Comparison of ENCODE assay signal across 28 cellular contexts in the genomic region with DNA sequence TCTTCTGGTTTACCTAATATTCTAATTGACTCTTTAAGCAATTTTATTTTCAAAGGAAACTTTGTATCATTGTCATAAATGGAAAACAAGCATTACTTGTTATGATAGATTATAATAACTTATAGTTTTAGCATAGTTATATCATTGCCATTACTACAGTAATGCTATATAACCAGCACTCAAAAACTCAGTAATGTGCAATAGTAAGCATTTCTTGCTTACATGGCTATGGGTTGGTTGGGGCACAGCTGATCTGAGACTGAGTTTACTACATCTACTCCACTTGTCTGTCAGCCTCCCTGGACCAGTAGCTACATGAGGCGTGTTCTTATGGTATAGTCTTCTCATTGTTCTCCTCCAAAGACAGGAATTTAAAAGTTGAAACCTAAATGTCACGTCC.
"Had no signal": no experiment of that assay in that cellular context is flagged by ENCODE, and none has a peak within 500 bp of the region (broad histone marks: within the 10 kb centered on the region; RNA-seq: fewer than 3 reads in every experiment).

No MANE protein-coding gene starts in this region.

- H3K4me1 ChIP-seq: colonic mucosa, esophagus muscularis mucosa, esophagus squamous epithelium, foreskin keratinocyte, gastrocnemius medialis, gastroesophageal sphincter, heart left ventricle, heart right ventricle had no signal

- H3K4me2 ChIP-seq: hepatocyte had no signal

- H2AFZ ChIP-seq: hepatocyte had no signal

- DNase-seq: colonic mucosa; cortex of kidney; dermis blood vessel endothelial cell; dorsolateral prefrontal cortex; effector CD4-positive, alpha-beta T cell; effector CD8-positive, alpha-beta T cell; effector memory CD4-positive, alpha-beta T cell; effector memory CD8-positive, alpha-beta T cell; endodermal cell; erythroblast; esophagus squamous epithelium; foreskin fibroblast; foreskin keratinocyte; foreskin melanocyte; gastrocnemius medialis; glutamatergic neuron; head of caudate nucleus; heart left ventricle; heart right ventricle had no signal

- H3K9me3 ChIP-seq: colonic mucosa, esophagus muscularis mucosa, esophagus squamous epithelium, gastrocnemius medialis had no signal

- FAIRE-seq: endometrium, endothelial cell of umbilical vein, frontal cortex had no signal

- H3K79me2 ChIP-seq: hepatocyte had no signal

- H3K36me3 ChIP-seq: colonic mucosa, esophagus muscularis mucosa, esophagus squamous epithelium, gastrocnemius medialis, gastroesophageal sphincter, heart left ventricle, heart right ventricle had no signal

- H3K27ac ChIP-seq: colonic mucosa, coronary artery, dorsolateral prefrontal cortex, epithelial cell of prostate, esophagus muscularis mucosa, esophagus squamous epithelium, foreskin keratinocyte, gastrocnemius medialis, gastroesophageal sphincter, heart left ventricle, heart right ventricle, hepatocyte had no signal

- H3K4me3 ChIP-seq: colonic mucosa, coronary artery, dorsolateral prefrontal cortex, esophagus muscularis mucosa, esophagus squamous epithelium, gastrocnemius medialis, gastroesophageal sphincter, heart left ventricle, heart right ventricle, hepatocyte had no signal

- ATAC-seq: effector memory CD8-positive, alpha-beta T cell; esophagus mucosa; foreskin keratinocyte; gastrocnemius medialis; gastroesophageal sphincter; heart left ventricle; heart right ventricle had no signal

- H3K27me3 ChIP-seq: colonic mucosa, dorsolateral prefrontal cortex, esophagus muscularis mucosa, esophagus squamous epithelium, foreskin keratinocyte, gastrocnemius medialis, gastroesophageal sphincter, heart left ventricle, heart right ventricle, hepatocyte had no signal
